1 cellular context compared by ENCODE assay signal in the genomic region with DNA sequence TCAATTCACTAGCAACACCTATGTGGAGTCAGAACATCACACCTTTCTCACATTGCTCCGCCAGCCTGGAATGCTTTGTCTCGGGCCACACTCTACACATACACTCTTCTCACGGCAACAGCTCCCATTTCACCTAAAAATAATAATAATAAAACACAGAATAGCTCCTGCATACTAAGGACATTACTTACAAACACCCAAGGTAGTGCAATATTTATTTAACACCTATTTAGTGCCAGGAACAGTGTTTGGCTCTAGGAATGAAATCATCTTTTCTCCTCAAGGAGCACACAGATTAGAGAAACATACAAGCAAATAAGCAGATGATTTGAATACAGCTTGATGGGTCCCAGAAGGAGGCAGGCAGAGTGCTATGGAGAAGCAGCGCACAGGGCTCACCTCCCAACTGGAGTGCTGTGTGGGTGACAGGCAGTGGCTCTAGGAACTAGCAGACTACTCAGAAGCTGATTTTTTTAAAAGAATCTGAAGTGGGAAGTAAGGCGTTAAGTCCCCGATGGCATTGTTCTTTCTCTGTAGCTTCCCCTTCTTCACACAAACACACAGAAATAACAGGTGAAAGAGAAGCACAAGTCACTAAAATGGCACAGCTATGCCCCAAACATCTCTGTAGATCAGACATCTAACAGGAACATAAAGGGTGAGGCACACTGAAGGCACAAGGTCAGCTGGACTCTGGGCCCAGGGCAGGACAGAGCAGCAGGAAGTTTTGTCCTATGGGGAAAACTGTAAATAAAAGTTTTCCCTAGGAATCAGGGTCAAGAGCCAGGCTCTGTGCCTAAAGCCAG.
TF ChIP-seq lines count a peak whose summit lies in the region.

No MANE protein-coding gene starts in this region.

TF ChIP-seq in HepG2, 621 proteins besides CTCF, POLR2A, EP300 and RAD21 (continued from another document and continues in another):
- TF ChIP-seq SMAD1 (CRISPR knock-in tag; IDR thresholded peaks at IDR 0.05; ENCODE audit: borderline replicate concordance, low read depth) = no peak
- TF ChIP-seq, protein P1, sequence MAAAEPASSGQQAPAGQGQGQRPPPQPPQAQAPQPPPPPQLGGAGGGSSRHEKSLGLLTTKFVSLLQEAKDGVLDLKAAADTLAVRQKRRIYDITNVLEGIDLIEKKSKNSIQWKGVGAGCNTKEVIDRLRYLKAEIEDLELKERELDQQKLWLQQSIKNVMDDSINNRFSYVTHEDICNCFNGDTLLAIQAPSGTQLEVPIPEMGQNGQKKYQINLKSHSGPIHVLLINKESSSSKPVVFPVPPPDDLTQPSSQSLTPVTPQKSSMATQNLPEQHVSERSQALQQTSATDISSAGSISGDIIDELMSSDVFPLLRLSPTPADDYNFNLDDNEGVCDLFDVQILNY (CRISPR knock-in tag; conservative IDR thresholded peaks at IDR 0.05) = no peak
- no peak for TF ChIP-seq ZNF180 (CRISPR knock-in tag; IDR thresholded peaks at IDR 0.05; ENCODE audit: borderline replicate concordance, low read depth)
- TF ChIP-seq, protein P2, sequence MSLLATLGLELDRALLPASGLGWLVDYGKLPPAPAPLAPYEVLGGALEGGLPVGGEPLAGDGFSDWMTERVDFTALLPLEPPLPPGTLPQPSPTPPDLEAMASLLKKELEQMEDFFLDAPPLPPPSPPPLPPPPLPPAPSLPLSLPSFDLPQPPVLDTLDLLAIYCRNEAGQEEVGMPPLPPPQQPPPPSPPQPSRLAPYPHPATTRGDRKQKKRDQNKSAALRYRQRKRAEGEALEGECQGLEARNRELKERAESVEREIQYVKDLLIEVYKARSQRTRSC (CRISPR knock-in tag; IDR thresholded peaks at IDR 0.05; ENCODE audit: low read depth) = no peak
- TF ChIP-seq ZNF530 (CRISPR knock-in tag; IDR thresholded peaks at IDR 0.05; ENCODE audit: low read depth) = no peak
- no peak for TF ChIP-seq TEAD2 (CRISPR knock-in tag; IDR thresholded peaks at IDR 0.05)
- no peak for TF ChIP-seq MEIS2 (CRISPR knock-in tag; IDR thresholded peaks at IDR 0.05)
- TF ChIP-seq, protein P3, sequence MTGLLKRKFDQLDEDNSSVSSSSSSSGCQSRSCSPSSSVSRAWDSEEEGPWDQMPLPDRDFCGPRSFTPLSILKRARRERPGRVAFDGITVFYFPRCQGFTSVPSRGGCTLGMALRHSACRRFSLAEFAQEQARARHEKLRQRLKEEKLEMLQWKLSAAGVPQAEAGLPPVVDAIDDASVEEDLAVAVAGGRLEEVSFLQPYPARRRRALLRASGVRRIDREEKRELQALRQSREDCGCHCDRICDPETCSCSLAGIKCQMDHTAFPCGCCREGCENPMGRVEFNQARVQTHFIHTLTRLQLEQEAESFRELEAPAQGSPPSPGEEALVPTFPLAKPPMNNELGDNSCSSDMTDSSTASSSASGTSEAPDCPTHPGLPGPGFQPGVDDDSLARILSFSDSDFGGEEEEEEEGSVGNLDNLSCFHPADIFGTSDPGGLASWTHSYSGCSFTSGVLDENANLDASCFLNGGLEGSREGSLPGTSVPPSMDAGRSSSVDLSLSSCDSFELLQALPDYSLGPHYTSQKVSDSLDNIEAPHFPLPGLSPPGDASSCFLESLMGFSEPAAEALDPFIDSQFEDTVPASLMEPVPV (CRISPR knock-in tag; IDR thresholded peaks at IDR 0.05) = no peak
- TF ChIP-seq, protein P4, sequence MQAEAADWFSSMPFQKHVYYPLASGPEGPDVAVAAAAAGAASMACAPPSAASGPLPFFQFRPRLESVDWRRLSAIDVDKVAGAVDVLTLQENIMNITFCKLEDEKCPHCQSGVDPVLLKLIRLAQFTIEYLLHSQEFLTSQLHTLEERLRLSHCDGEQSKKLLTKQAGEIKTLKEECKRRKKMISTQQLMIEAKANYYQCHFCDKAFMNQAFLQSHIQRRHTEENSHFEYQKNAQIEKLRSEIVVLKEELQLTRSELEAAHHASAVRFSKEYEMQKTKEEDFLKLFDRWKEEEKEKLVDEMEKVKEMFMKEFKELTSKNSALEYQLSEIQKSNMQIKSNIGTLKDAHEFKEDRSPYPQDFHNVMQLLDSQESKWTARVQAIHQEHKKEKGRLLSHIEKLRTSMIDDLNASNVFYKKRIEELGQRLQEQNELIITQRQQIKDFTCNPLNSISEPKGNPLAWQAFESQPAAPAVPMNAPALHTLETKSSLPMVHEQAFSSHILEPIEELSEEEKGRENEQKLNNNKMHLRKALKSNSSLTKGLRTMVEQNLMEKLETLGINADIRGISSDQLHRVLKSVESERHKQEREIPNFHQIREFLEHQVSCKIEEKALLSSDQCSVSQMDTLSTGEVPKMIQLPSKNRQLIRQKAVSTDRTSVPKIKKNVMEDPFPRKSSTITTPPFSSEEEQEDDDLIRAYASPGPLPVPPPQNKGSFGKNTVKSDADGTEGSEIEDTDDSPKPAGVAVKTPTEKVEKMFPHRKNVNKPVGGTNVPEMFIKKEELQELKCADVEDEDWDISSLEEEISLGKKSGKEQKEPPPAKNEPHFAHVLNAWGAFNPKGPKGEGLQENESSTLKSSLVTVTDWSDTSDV (CRISPR knock-in tag; IDR thresholded peaks at IDR 0.05) = no peak
- no peak for TF ChIP-seq TAF15 (IDR thresholded peaks at IDR 0.05; ENCODE audit: low read depth, low read length, poor library complexity, severe bottlenecking)
- 0 out of 2 replicates have a peak, but pooled peaks have one; percentile 6 for TF ChIP-seq JUN (CRISPR knock-in tag; IDR thresholded peaks at IDR 0.05)
- no peak for TF ChIP-seq KLF6 (CRISPR knock-in tag; IDR thresholded peaks at IDR 0.05)
- TF ChIP-seq, protein P5, sequence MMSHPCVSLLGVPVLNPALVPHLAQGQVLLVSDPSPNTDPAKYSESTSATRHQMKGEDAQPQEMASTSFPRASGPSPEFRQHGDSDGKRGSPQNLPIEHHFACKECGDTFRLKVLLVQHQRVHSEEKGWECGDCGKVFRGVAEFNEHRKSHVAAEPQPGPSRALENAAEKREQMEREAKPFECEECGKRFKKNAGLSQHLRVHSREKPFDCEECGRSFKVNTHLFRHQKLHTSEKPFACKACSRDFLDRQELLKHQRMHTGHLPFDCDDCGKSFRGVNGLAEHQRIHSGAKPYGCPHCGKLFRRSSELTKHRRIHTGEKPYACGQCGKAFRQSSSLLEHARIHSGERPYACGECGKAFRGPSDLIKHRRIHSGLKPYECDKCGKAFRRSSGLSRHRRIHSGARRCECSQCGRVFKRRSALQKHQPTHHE (CRISPR knock-in tag; IDR thresholded peaks at IDR 0.05; ENCODE audit: borderline replicate concordance) = no peak
- peak; percentile 36; the same call in 1 of the 2 replicates for TF ChIP-seq ZNF788 (CRISPR knock-in tag; IDR thresholded peaks at IDR 0.05; ENCODE audit: borderline replicate concordance)
- TF ChIP-seq ZNF430 (CRISPR knock-in tag; IDR thresholded peaks at IDR 0.05) = no peak
- TF ChIP-seq, protein P6, sequence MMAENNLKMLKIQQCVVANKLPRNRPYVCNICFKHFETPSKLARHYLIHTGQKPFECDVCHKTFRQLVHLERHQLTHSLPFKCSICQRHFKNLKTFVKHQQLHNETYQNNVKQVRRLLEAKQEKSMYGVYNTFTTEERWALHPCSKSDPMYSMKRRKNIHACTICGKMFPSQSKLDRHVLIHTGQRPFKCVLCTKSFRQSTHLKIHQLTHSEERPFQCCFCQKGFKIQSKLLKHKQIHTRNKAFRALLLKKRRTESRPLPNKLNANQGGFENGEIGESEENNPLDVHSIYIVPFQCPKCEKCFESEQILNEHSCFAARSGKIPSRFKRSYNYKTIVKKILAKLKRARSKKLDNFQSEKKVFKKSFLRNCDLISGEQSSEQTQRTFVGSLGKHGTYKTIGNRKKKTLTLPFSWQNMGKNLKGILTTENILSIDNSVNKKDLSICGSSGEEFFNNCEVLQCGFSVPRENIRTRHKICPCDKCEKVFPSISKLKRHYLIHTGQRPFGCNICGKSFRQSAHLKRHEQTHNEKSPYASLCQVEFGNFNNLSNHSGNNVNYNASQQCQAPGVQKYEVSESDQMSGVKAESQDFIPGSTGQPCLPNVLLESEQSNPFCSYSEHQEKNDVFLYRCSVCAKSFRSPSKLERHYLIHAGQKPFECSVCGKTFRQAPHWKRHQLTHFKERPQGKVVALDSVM (CRISPR knock-in tag; IDR thresholded peaks at IDR 0.05) = no peak
- TF ChIP-seq, protein P7, sequence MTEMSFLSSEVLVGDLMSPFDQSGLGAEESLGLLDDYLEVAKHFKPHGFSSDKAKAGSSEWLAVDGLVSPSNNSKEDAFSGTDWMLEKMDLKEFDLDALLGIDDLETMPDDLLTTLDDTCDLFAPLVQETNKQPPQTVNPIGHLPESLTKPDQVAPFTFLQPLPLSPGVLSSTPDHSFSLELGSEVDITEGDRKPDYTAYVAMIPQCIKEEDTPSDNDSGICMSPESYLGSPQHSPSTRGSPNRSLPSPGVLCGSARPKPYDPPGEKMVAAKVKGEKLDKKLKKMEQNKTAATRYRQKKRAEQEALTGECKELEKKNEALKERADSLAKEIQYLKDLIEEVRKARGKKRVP (CRISPR knock-in tag; IDR thresholded peaks at IDR 0.05) = no peak
- TF ChIP-seq, protein P8, sequence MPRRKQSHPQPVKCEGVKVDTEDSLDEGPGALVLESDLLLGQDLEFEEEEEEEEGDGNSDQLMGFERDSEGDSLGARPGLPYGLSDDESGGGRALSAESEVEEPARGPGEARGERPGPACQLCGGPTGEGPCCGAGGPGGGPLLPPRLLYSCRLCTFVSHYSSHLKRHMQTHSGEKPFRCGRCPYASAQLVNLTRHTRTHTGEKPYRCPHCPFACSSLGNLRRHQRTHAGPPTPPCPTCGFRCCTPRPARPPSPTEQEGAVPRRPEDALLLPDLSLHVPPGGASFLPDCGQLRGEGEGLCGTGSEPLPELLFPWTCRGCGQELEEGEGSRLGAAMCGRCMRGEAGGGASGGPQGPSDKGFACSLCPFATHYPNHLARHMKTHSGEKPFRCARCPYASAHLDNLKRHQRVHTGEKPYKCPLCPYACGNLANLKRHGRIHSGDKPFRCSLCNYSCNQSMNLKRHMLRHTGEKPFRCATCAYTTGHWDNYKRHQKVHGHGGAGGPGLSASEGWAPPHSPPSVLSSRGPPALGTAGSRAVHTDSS (CRISPR knock-in tag; conservative IDR thresholded peaks at IDR 0.05) = no peak
- TF ChIP-seq ZNF296 (CRISPR knock-in tag; conservative IDR thresholded peaks at IDR 0.05) = no peak
- no peak for TF ChIP-seq ZNF709 (CRISPR knock-in tag; IDR thresholded peaks at IDR 0.05)
- no peak for TF ChIP-seq RBM22 (optimal IDR thresholded peaks at IDR 0.05; ENCODE audit: low read length)
- TF ChIP-seq HNRNPK (IDR thresholded peaks at IDR 0.05; ENCODE audit: low read depth, low read length, poor library complexity, severe bottlenecking) = no peak
- TF ChIP-seq, protein P9, sequence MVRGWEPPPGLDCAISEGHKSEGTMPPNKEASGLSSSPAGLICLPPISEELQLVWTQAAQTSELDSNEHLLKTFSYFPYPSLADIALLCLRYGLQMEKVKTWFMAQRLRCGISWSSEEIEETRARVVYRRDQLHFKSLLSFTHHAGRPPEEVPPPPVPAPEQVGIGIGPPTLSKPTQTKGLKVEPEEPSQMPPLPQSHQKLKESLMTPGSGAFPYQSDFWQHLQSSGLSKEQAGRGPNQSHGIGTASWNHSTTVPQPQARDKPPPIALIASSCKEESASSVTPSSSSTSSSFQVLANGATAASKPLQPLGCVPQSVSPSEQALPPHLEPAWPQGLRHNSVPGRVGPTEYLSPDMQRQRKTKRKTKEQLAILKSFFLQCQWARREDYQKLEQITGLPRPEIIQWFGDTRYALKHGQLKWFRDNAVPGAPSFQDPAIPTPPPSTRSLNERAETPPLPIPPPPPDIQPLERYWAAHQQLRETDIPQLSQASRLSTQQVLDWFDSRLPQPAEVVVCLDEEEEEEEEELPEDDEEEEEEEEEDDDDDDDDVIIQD (CRISPR knock-in tag; IDR thresholded peaks at IDR 0.05; ENCODE audit: low read depth) = peak; percentile 84; the same call in 1 of the 2 replicates
- TF ChIP-seq ZNF713 (CRISPR knock-in tag; IDR thresholded peaks at IDR 0.05) = no peak
- TF ChIP-seq, protein P10, sequence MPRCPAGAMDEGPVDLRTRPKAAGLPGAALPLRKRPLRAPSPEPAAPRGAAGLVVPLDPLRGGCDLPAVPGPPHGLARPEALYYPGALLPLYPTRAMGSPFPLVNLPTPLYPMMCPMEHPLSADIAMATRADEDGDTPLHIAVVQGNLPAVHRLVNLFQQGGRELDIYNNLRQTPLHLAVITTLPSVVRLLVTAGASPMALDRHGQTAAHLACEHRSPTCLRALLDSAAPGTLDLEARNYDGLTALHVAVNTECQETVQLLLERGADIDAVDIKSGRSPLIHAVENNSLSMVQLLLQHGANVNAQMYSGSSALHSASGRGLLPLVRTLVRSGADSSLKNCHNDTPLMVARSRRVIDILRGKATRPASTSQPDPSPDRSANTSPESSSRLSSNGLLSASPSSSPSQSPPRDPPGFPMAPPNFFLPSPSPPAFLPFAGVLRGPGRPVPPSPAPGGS (CRISPR knock-in tag; IDR thresholded peaks at IDR 0.05) = no peak
- no peak for TF ChIP-seq BRCA1 (CRISPR knock-in tag; IDR thresholded peaks at IDR 0.05)
- no peak for TF ChIP-seq ATF7 (IDR thresholded peaks at IDR 0.05)
- TF ChIP-seq ATF7 (CRISPR knock-in tag; IDR thresholded peaks at IDR 0.05) = no peak
- TF ChIP-seq ZNF230 (CRISPR knock-in tag; IDR thresholded peaks at IDR 0.05) = no peak
- TF ChIP-seq AHR (CRISPR knock-in tag; IDR thresholded peaks at IDR 0.05) = no peak
- TF ChIP-seq SOX5 (CRISPR knock-in tag; IDR thresholded peaks at IDR 0.05; ENCODE audit: borderline replicate concordance) = no peak; the same call in 1 of the 2 replicates
- TF ChIP-seq, protein P11, sequence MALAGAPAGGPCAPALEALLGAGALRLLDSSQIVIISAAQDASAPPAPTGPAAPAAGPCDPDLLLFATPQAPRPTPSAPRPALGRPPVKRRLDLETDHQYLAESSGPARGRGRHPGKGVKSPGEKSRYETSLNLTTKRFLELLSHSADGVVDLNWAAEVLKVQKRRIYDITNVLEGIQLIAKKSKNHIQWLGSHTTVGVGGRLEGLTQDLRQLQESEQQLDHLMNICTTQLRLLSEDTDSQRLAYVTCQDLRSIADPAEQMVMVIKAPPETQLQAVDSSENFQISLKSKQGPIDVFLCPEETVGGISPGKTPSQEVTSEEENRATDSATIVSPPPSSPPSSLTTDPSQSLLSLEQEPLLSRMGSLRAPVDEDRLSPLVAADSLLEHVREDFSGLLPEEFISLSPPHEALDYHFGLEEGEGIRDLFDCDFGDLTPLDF (CRISPR knock-in tag; IDR thresholded peaks at IDR 0.05) = no peak
- TF ChIP-seq, protein P12, sequence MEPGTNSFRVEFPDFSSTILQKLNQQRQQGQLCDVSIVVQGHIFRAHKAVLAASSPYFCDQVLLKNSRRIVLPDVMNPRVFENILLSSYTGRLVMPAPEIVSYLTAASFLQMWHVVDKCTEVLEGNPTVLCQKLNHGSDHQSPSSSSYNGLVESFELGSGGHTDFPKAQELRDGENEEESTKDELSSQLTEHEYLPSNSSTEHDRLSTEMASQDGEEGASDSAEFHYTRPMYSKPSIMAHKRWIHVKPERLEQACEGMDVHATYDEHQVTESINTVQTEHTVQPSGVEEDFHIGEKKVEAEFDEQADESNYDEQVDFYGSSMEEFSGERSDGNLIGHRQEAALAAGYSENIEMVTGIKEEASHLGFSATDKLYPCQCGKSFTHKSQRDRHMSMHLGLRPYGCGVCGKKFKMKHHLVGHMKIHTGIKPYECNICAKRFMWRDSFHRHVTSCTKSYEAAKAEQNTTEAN (CRISPR knock-in tag; conservative IDR thresholded peaks at IDR 0.05) = 0 out of 2 replicates have a peak, but pooled peaks have one; percentile 23
- TF ChIP-seq ZBTB8A (CRISPR knock-in tag; IDR thresholded peaks at IDR 0.05; ENCODE audit: borderline replicate concordance, low read depth) = no peak
- TF ChIP-seq PTBP1 (IDR thresholded peaks at IDR 0.05; ENCODE audit: low read depth, low read length, poor library complexity, severe bottlenecking) = no peak
- TF ChIP-seq ZNF329 (CRISPR knock-in tag; IDR thresholded peaks at IDR 0.05; ENCODE audit: low read depth) = no peak
- no peak for TF ChIP-seq FOXM1 (CRISPR knock-in tag; IDR thresholded peaks at IDR 0.05)
- TF ChIP-seq ZNF720 (CRISPR knock-in tag; IDR thresholded peaks at IDR 0.05) = no peak
- no peak for TF ChIP-seq ZNF570 (CRISPR knock-in tag; IDR thresholded peaks at IDR 0.05; ENCODE audit: borderline replicate concordance)
- no peak for TF ChIP-seq ATM (IDR thresholded peaks at IDR 0.05; ENCODE audit: borderline replicate concordance)
- no peak for TF ChIP-seq ZNF205 (CRISPR knock-in tag; IDR thresholded peaks at IDR 0.05)
